Comparison of ENCODE assay signal across 18 cellular contexts in genomic region chr15:81317642-81318017, GRCh38. TPM values are rescaled to one million over a fixed set of nuclear protein-coding genes. Genes with fewer than 3 reads are reported as not detected.
"Had no signal": no experiment of that assay in that cellular context is flagged by ENCODE, and none has a peak within 500 bp of the region (broad histone marks: within the 10 kb centered on the region; RNA-seq: fewer than 3 reads in every experiment).

No MANE protein-coding gene starts in this region.

- H3K27ac ChIP-seq: cardiac muscle cell, heart left ventricle, left lung, neural progenitor cell, ovary had no signal

- H3K4me3 ChIP-seq: cardiac muscle cell, heart left ventricle, left lung, neural progenitor cell, ovary had no signal

- H3K9ac ChIP-seq: neural progenitor cell had no signal

- H3K27me3 ChIP-seq: cardiac muscle cell, heart left ventricle, left lung, neural progenitor cell, ovary had no signal

- H3K36me3 ChIP-seq: cardiac muscle cell, neural progenitor cell, ovary had no signal

- H3K4me2 ChIP-seq: neural progenitor cell had no signal

- ATAC-seq: heart left ventricle, left lung had no signal

- FAIRE-seq: islet of Langerhans, TTC549 had no signal

- H2AFZ ChIP-seq: neural progenitor cell had no signal

- H3K9me3 ChIP-seq: heart left ventricle, left lung, ovary had no signal

- H3K4me1 ChIP-seq: neural progenitor cell had no signal

- DNase-seq: activated CD4-positive, alpha-beta T cell treated with anti-CD3 and anti-CD28 coated beads, Interleukin-2, amount 10 ng/mL, durations not matched to agents 7 days and 5 days; activated CD4-positive, CD25-positive, alpha-beta regulatory T cell; activated gamma-delta T cell treated with Interleukin-2 at 50 U/mL for 16 hours; activated T-cell treated with anti-CD3 and anti-CD28 coated beads for 4 hours; foreskin melanocyte; heart left ventricle; left lung; mesenchymal stem cell; ovary; stimulated activated CD4-positive, alpha-beta T cell treated with anti-CD3 and anti-CD28 coated beads, Interleukin-15, amount 100 ng/mL, for 24 hours; stimulated activated CD4-positive, alpha-beta T cell treated with anti-CD3 and anti-CD28 coated beads, Interleukin-4, amount 100 ng/mL, for 24 hours; T-helper 2 cell had no signal

RNA-seq across cellular contexts. Expression of gene TMC3, which starts 56.4 kb away (rescaled TPM):
- total RNA-seq: activated CD4-positive, alpha-beta T cell treated with anti-CD3 and anti-CD28 coated beads, Interleukin-2, amount 10 ng/mL, durations not matched to agents 7 days and 5 days; activated CD8-positive, alpha-beta memory T cell treated with anti-CD3 and anti-CD28 coated beads for 36 hours; left lung; renal cortical epithelial cell had no signal
- polyA plus RNA-seq: heart left ventricle, ovary had no signal
